ENCODE assay signal across 1 cellular context in the genomic region with DNA sequence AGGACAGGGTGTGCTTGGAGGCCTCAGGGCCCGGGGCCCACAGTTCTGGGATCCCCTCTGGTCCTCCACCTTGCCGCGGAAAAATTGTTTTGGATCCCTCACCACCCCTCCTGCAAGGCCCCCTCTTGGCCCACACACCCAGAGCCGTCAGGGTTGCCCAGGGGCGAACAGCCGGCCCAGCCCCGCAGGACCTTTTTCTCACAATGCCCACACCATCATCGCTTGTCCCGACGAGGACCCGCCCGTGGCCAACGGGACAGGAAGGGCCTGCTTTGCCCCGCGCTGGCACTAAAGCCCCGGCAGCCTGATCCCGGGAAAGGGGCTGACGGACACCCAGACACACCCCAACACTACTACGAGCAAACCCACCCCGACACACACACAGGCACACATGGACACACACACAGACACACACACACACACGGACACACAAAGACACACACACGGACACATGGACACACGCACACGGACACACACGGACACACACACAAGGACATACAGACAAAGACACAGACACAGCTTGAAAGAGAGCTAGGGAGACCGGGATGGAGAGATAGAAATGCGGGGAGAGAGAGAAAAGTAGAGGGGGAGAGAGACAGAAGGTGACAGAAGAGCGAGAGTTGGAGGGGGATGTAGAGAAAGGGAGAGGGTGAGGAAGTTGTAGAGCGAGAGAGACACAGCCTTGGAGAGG.
TF ChIP-seq lines count a peak whose summit lies in the region.

No MANE protein-coding gene starts in this region.

TF ChIP-seq in HepG2, 621 proteins besides CTCF, POLR2A, EP300 and RAD21 (continued from another document and continues in another):
- TF ChIP-seq, protein P1, sequence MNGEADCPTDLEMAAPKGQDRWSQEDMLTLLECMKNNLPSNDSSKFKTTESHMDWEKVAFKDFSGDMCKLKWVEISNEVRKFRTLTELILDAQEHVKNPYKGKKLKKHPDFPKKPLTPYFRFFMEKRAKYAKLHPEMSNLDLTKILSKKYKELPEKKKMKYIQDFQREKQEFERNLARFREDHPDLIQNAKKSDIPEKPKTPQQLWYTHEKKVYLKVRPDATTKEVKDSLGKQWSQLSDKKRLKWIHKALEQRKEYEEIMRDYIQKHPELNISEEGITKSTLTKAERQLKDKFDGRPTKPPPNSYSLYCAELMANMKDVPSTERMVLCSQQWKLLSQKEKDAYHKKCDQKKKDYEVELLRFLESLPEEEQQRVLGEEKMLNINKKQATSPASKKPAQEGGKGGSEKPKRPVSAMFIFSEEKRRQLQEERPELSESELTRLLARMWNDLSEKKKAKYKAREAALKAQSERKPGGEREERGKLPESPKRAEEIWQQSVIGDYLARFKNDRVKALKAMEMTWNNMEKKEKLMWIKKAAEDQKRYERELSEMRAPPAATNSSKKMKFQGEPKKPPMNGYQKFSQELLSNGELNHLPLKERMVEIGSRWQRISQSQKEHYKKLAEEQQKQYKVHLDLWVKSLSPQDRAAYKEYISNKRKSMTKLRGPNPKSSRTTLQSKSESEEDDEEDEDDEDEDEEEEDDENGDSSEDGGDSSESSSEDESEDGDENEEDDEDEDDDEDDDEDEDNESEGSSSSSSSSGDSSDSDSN (CRISPR knock-in tag; IDR thresholded peaks at IDR 0.05), result no peak
- TF ChIP-seq RAD51 (IDR thresholded peaks at IDR 0.05; ENCODE audit: borderline replicate concordance) (0 out of 2 replicates have a peak, but pooled peaks have one; percentile 9), RARG (CRISPR knock-in tag; IDR thresholded peaks at IDR 0.05; ENCODE audit: low read depth) (no peak), NBN (conservative IDR thresholded peaks at IDR 0.05) (0 out of 2 replicates have a peak, but pooled peaks have one; percentile 13), ZSCAN20 (CRISPR knock-in tag; IDR thresholded peaks at IDR 0.05; ENCODE audit: borderline replicate concordance) (no peak), ZNF646 (CRISPR knock-in tag; IDR thresholded peaks at IDR 0.05) (no peak), NONO (IDR thresholded peaks at IDR 0.05) (peak; percentile 77; the same call in 1 of the 2 replicates), NONO (CRISPR knock-in tag; conservative IDR thresholded peaks at IDR 0.05) (no peak), PREB (CRISPR knock-in tag; IDR thresholded peaks at IDR 0.05) (no peak), GATAD1 (CRISPR knock-in tag; IDR thresholded peaks at IDR 0.05) (no peak), FOXP1 (IDR thresholded peaks at IDR 0.05) (peak; percentile 62; the same call in 1 of the 2 replicates), FOXP1 (CRISPR knock-in tag; IDR thresholded peaks at IDR 0.05) (no peak), ZNF230 (CRISPR knock-in tag; IDR thresholded peaks at IDR 0.05) (no peak), GATA4 (IDR thresholded peaks at IDR 0.05; ENCODE audit: borderline replicate concordance, low read depth) (no peak), PRMT3 (CRISPR knock-in tag; IDR thresholded peaks at IDR 0.05; ENCODE audit: borderline replicate concordance, low read depth) (no peak), HOXA5 (CRISPR knock-in tag; IDR thresholded peaks at IDR 0.05) (no peak), FOXK2 (IDR thresholded peaks at IDR 0.05) (peak; percentile 32; the same call in 1 of the 2 replicates), JUNB (CRISPR knock-in tag; IDR thresholded peaks at IDR 0.05; ENCODE audit: borderline replicate concordance) (0 out of 2 replicates have a peak, but pooled peaks have one; percentile 12), KDM5B (CRISPR knock-in tag; IDR thresholded peaks at IDR 0.05; ENCODE audit: borderline replicate concordance) (no peak), CAMTA2 (CRISPR knock-in tag; IDR thresholded peaks at IDR 0.05; ENCODE audit: borderline replicate concordance) (no peak), SYNCRIP (IDR thresholded peaks at IDR 0.05; ENCODE audit: insufficient read depth, low read depth, low read length) (no peak), IKZF1 (IDR thresholded peaks at IDR 0.05) (peak; percentile 86; the same call in 1 of the 2 replicates), FOXA1 (IDR thresholded peaks at IDR 0.05) (peak; percentile 46; the same call in 1 of the 2 replicates), FOXA1 (CRISPR knock-in tag; IDR thresholded peaks at IDR 0.05) (no peak), HDAC2 (CRISPR knock-in tag; IDR thresholded peaks at IDR 0.05) (no peak), SOX6 (IDR thresholded peaks at IDR 0.05) (peak; percentile 87), SOX6 (CRISPR knock-in tag; IDR thresholded peaks at IDR 0.05) (no peak), RXRB (CRISPR knock-in tag; IDR thresholded peaks at IDR 0.05; ENCODE audit: borderline replicate concordance) (no peak), ZNF562 (CRISPR knock-in tag; IDR thresholded peaks at IDR 0.05; ENCODE audit: borderline replicate concordance) (no peak), ZNF652 (CRISPR knock-in tag; IDR thresholded peaks at IDR 0.05; ENCODE audit: borderline replicate concordance, low read depth) (no peak), ZNF775 (CRISPR knock-in tag; IDR thresholded peaks at IDR 0.05; ENCODE audit: borderline replicate concordance) (no peak), ZNF253 (CRISPR knock-in tag; IDR thresholded peaks at IDR 0.05; ENCODE audit: borderline replicate concordance) (no peak), YEATS2 (CRISPR knock-in tag; IDR thresholded peaks at IDR 0.05; ENCODE audit: borderline replicate concordance) (no peak), ZSCAN12 (CRISPR knock-in tag; IDR thresholded peaks at IDR 0.05) (no peak), HDAC1 (CRISPR knock-in tag; IDR thresholded peaks at IDR 0.05) (no peak), SUZ12 (IDR thresholded peaks at IDR 0.05; ENCODE audit: low read depth, low read length) (no peak), HHEX (CRISPR knock-in tag; IDR thresholded peaks at IDR 0.05) (no peak), STAT6 (CRISPR knock-in tag; IDR thresholded peaks at IDR 0.05; ENCODE audit: borderline replicate concordance) (no peak), BORCS8-MEF2B (CRISPR knock-in tag; IDR thresholded peaks at IDR 0.05) (no peak)
- TF ChIP-seq, protein P2, sequence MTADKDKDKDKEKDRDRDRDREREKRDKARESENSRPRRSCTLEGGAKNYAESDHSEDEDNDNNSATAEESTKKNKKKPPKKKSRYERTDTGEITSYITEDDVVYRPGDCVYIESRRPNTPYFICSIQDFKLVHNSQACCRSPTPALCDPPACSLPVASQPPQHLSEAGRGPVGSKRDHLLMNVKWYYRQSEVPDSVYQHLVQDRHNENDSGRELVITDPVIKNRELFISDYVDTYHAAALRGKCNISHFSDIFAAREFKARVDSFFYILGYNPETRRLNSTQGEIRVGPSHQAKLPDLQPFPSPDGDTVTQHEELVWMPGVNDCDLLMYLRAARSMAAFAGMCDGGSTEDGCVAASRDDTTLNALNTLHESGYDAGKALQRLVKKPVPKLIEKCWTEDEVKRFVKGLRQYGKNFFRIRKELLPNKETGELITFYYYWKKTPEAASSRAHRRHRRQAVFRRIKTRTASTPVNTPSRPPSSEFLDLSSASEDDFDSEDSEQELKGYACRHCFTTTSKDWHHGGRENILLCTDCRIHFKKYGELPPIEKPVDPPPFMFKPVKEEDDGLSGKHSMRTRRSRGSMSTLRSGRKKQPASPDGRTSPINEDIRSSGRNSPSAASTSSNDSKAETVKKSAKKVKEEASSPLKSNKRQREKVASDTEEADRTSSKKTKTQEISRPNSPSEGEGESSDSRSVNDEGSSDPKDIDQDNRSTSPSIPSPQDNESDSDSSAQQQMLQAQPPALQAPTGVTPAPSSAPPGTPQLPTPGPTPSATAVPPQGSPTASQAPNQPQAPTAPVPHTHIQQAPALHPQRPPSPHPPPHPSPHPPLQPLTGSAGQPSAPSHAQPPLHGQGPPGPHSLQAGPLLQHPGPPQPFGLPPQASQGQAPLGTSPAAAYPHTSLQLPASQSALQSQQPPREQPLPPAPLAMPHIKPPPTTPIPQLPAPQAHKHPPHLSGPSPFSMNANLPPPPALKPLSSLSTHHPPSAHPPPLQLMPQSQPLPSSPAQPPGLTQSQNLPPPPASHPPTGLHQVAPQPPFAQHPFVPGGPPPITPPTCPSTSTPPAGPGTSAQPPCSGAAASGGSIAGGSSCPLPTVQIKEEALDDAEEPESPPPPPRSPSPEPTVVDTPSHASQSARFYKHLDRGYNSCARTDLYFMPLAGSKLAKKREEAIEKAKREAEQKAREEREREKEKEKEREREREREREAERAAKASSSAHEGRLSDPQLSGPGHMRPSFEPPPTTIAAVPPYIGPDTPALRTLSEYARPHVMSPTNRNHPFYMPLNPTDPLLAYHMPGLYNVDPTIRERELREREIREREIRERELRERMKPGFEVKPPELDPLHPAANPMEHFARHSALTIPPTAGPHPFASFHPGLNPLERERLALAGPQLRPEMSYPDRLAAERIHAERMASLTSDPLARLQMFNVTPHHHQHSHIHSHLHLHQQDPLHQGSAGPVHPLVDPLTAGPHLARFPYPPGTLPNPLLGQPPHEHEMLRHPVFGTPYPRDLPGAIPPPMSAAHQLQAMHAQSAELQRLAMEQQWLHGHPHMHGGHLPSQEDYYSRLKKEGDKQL (CRISPR knock-in tag; IDR thresholded peaks at IDR 0.05; ENCODE audit: low read depth), result no peak
- TF ChIP-seq, protein P3, sequence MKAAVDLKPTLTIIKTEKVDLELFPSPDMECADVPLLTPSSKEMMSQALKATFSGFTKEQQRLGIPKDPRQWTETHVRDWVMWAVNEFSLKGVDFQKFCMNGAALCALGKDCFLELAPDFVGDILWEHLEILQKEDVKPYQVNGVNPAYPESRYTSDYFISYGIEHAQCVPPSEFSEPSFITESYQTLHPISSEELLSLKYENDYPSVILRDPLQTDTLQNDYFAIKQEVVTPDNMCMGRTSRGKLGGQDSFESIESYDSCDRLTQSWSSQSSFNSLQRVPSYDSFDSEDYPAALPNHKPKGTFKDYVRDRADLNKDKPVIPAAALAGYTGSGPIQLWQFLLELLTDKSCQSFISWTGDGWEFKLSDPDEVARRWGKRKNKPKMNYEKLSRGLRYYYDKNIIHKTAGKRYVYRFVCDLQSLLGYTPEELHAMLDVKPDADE (CRISPR knock-in tag; IDR thresholded peaks at IDR 0.05), result no peak
- TF ChIP-seq, protein P4, sequence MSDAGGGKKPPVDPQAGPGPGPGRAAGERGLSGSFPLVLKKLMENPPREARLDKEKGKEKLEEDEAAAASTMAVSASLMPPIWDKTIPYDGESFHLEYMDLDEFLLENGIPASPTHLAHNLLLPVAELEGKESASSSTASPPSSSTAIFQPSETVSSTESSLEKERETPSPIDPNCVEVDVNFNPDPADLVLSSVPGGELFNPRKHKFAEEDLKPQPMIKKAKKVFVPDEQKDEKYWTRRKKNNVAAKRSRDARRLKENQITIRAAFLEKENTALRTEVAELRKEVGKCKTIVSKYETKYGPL (CRISPR knock-in tag; IDR thresholded peaks at IDR 0.05), result no peak
